In genomic region chr7:21450876-21451275, GRCh38 we compare ENCODE assay signal across 22 cellular contexts. TPM values are rescaled to one million over a fixed set of nuclear protein-coding genes. Genes with fewer than 3 reads are reported as not detected.
DNase-seq lines count a peak whose midpoint lies in the region; ATAC-seq, FAIRE-seq and TF ChIP-seq lines count a peak whose summit lies in the region.
"Had no signal": no experiment of that assay in that cellular context is flagged by ENCODE, and none has a peak within 500 bp of the region (broad histone marks: within the 10 kb centered on the region; RNA-seq: fewer than 3 reads in every experiment).

No MANE protein-coding gene starts in this region.

- no peak overlapping the region for H2BK15ac ChIP-seq in mesenchymal stem cell (ENCODE audit: low read depth, poor library complexity, severe bottlenecking)

- H3K4me2 ChIP-seq in K562 (ENCODE audit: insufficient read depth, low read length) (no peak overlapping the region), mesenchymal stem cell (ENCODE audit: low read length, poor library complexity, severe bottlenecking) (no peak overlapping the region)
- H3K4me2 ChIP-seq: KMS-11, PC-9, SK-N-SH had no signal

- no peaks in the 10 kb centered on the region for H4K20me1 ChIP-seq in K562 (replicated peaks; ENCODE audit: control insufficient read depth, insufficient read depth, low read length)

- H4K91ac ChIP-seq in mesenchymal stem cell (ENCODE audit: low read length): no peak overlapping the region

- WGBS in K562 (ENCODE audit: insufficient coverage, low coverage, missing lambda C conversion rate): 14% methylated on average over 5 of the region's 5 CpGs
- 46 to 60% methylated on average over 5 of the region's 5 CpGs for WGBS in thyroid gland, 2 donors
- 72% methylated on average over 5 of the region's 5 CpGs for WGBS in mesenchymal stem cell

- FAIRE-seq in K562 (lab: Jason Lieb, UNC): peak; percentile 42
- FAIRE-seq: A204.1, HTR-8/SVneo had no signal

- no peak overlapping the region for H3K4ac ChIP-seq in mesenchymal stem cell (ENCODE audit: low read depth in 1 of 2, low read length in 2 of 2)

- no peak overlapping the region for H3K14ac ChIP-seq in mesenchymal stem cell (ENCODE audit: low read length in 2 of 2)

- no peak overlapping the region for H4K8ac ChIP-seq in mesenchymal stem cell (ENCODE audit: low read length)

- H3K27me3 Mint-ChIP-seq in T-helper 2 cell treated with Interferon-gamma antibody and Interleukin-4, amounts not matched to agents 5 μg/mL and 100 μg/mL, for 36 hours (ENCODE audit: low read depth): no peaks in the 10 kb centered on the region
- H3K27me3 Mint-ChIP-seq: B cell had no signal

- H3K27me3 ChIP-seq in K562 (ENCODE audit: control insufficient read depth in 2 of 2, insufficient read depth in 2 of 2, low read length in 2 of 2): no peaks in the 10 kb centered on the region
- H3K27me3 ChIP-seq in thyroid gland: no peaks in the 10 kb centered on the region
- no peaks in the 10 kb centered on the region for H3K27me3 ChIP-seq in mesenchymal stem cell (ENCODE audit: control insufficient read depth in 1 of 2, insufficient read depth in 1 of 2, low read length in 2 of 2)

- H2BK5ac ChIP-seq in mesenchymal stem cell (ENCODE audit: low read depth, low read length, poor library complexity, severe bottlenecking): no peak overlapping the region

- H3K4me3 Mint-ChIP-seq in T-helper 2 cell treated with Interferon-gamma antibody and Interleukin-4, amounts not matched to agents 5 μg/mL and 100 μg/mL, for 36 hours: peak overlapping the region; percentile 10
- H3K4me3 Mint-ChIP-seq: B cell, HFFc6 had no signal

- H3K9me3 ChIP-seq in K562 (replicated peaks; ENCODE audit: control insufficient read depth, insufficient read depth, low read depth, low read length) (no peaks in the 10 kb centered on the region), thyroid gland (no peaks in the 10 kb centered on the region), mesenchymal stem cell (ENCODE audit: control insufficient read depth, low read length) (peaks cover 35% of the 10 kb centered on the region)

- H3K4me1 ChIP-seq in K562 (replicated peaks in 1 of 2; ENCODE audit: control insufficient read depth in 2 of 2, insufficient read depth in 2 of 2, low read length in 2 of 2) (peaks cover 0 to 4% of the 10 kb centered on the region in 2 experiments; a peak in 1 of 5 replicates), thyroid gland (peaks cover 11 to 12% of the 10 kb centered on the region in 2 donors), mesenchymal stem cell (ENCODE audit: control insufficient read depth, insufficient read depth, low read depth, low read length) (no peaks in the 10 kb centered on the region)

- peaks cover 80% of the 10 kb centered on the region for H3K36me3 Mint-ChIP-seq in T-helper 2 cell treated with Interferon-gamma antibody and Interleukin-4, amounts not matched to agents 5 μg/mL and 100 μg/mL, for 36 hours (ENCODE audit: low read depth)

- no peak overlapping the region for H2AK5ac ChIP-seq in mesenchymal stem cell (ENCODE audit: low read length, severe bottlenecking)

- BruUV-seq in K562 (replicated peaks; lab: Mats Ljungman, UMichigan): no TSS peak

- peaks cover 27% of the 10 kb centered on the region for H3K4me1 Mint-ChIP-seq in T-helper 2 cell treated with Interferon-gamma antibody and Interleukin-4, amounts not matched to agents 5 μg/mL and 100 μg/mL, for 36 hours (ENCODE audit: low read depth)

- no peak for TF ChIP-seq RAD21 in K562 (CRISPR knock-in tag; conservative IDR thresholded peaks at IDR 0.05 in 1 of 2, IDR thresholded peaks at IDR 0.05 in 1 of 2)

- H3K36me3 ChIP-seq in K562 (ENCODE audit: control insufficient read depth, insufficient read depth, low read length) (no peaks in the 10 kb centered on the region), thyroid gland (no peaks in the 10 kb centered on the region), mesenchymal stem cell (ENCODE audit: control insufficient read depth in 1 of 2, insufficient read depth in 2 of 2, low read depth in 1 of 2, low read length in 2 of 2) (no peaks in the 10 kb centered on the region)

- H3K27ac ChIP-seq in K562 (ENCODE audit: extremely low read depth, low read depth, low read length) (no peak overlapping the region), thyroid gland (no peak overlapping the region), mesenchymal stem cell (ENCODE audit: low read length, poor library complexity, severe bottlenecking) (no peak overlapping the region)
- H3K27ac ChIP-seq: KMS-11, PC-9 had no signal

- no peak for TF ChIP-seq CTCF in HFF-Myc (IDR thresholded peaks at IDR 0.05; ENCODE audit: low read depth, low read length, missing control alignments)
- TF ChIP-seq CTCF in K562 (IDR thresholded peaks at IDR 0.05 in 2 of 3, conservative IDR thresholded peaks at IDR 0.05 in 1 of 3; ENCODE audit: insufficient read depth in 2 of 3, low read depth in 1 of 3, low read length in 3 of 3): no peak
- no peak for TF ChIP-seq CTCF in thyroid gland (IDR thresholded peaks at IDR 0.05)

- H3K9me1 ChIP-seq in K562 (ENCODE audit: control insufficient read depth, insufficient read depth, low read length): no peaks in the 10 kb centered on the region

- DNase-seq in T-helper 2 cell treated with Interferon-gamma antibody and Interleukin-4, amounts not matched to agents 5 μg/mL and 100 μg/mL, for 36 hours (ENCODE audit: low spot score): no peak
- no peak for DNase-seq in T-helper 2 cell
- DNase-seq in HFF-Myc (ENCODE audit: extremely low read depth, low read depth): peak; percentile 5
- DNase-seq in K562 (ENCODE audit: extremely low read depth in 1 of 4, low spot score in 3 of 4): no peak
- DNase-seq in thyroid gland: peak; percentile 48 to 54
- no peak for DNase-seq in NCI-H1417 (lab: John Stamatoyannopoulos, UW)
- no peak for DNase-seq in mesenchymal stem cell
- DNase-seq: H7, HFFc6, NCI-H1694 treated with DMSO at 0.1 percent for 48 hours, NCI-H2081 treated with DMSO at 0.1 percent for 48 hours, NCI-H2227 treated with DMSO at 0.1 percent for 48 hours, NCI-H510A treated with DMSO at 0.1 percent for 48 hours, NCI-H748 treated with DMSO at 0.1 percent for 48 hours, PC-9, RPMI8226, SIG-M5, SK-N-SH had no signal

- peaks cover 13% of the 10 kb centered on the region for H3K79me1 ChIP-seq in mesenchymal stem cell (replicated peaks; ENCODE audit: low read length, poor library complexity, severe bottlenecking)

- H2AFZ ChIP-seq in K562 (ENCODE audit: low read depth, low read length) (no peak overlapping the region), mesenchymal stem cell (ENCODE audit: low read depth, low read length) (no peak overlapping the region)
- H2AFZ ChIP-seq: PC-9 had no signal

- no peak overlapping the region for H3K23ac ChIP-seq in mesenchymal stem cell (ENCODE audit: low read length in 2 of 2)

- no peak overlapping the region for H2BK12ac ChIP-seq in mesenchymal stem cell (ENCODE audit: low read length in 2 of 2)

- CTCF ChIA-PET in K562 (lab: Yijun Ruan, JAX; ENCODE audit: low intra/inter-chr PET ratio): no interaction called here

- H2BK120ac ChIP-seq in mesenchymal stem cell (ENCODE audit: low read depth, low read length): no peak overlapping the region

- TF ChIP-seq POLR2A in K562 (conservative IDR thresholded peaks at IDR 0.05): no peak
- TF ChIP-seq POLR2A in thyroid gland (IDR thresholded peaks at IDR 0.05): no peak

- in situ Hi-C loops in K562 (cut with MboI): no loop called here

- H3K18ac ChIP-seq in mesenchymal stem cell (ENCODE audit: low read depth in 1 of 2, low read length in 2 of 2): no peak overlapping the region

- H3K79me2 ChIP-seq in K562 (ENCODE audit: control insufficient read depth, insufficient read depth, low read length): no peaks in the 10 kb centered on the region

- POLR2A ChIA-PET in K562 (lab: Yijun Ruan, JAX): no interaction called here

- no peak overlapping the region for H3K4me3 ChIP-seq in HFF-Myc (replicated peaks; ENCODE audit: low read depth, low read length)
- H3K4me3 ChIP-seq in K562: no peak overlapping the region
- H3K4me3 ChIP-seq in thyroid gland (replicated peaks in 1 of 3): no peak overlapping the region
- H3K4me3 ChIP-seq in mesenchymal stem cell (ENCODE audit: insufficient read depth in 1 of 2, low read depth in 1 of 2, low read length in 2 of 2): no peak overlapping the region
- H3K4me3 ChIP-seq: PC-9 had no signal

- peak; percentile 46 for ATAC-seq in K562

- peak overlapping the region; percentile 9 for H3K27ac Mint-ChIP-seq in T-helper 2 cell treated with Interferon-gamma antibody and Interleukin-4, amounts not matched to agents 5 μg/mL and 100 μg/mL, for 36 hours
- H3K27ac Mint-ChIP-seq: B cell, HFFc6 had no signal

- no peak for TF ChIP-seq EP300 in K562 (IDR thresholded peaks at IDR 0.05; ENCODE audit: low read length)

- H3K9me3 Mint-ChIP-seq in T-helper 2 cell treated with Interferon-gamma antibody and Interleukin-4, amounts not matched to agents 5 μg/mL and 100 μg/mL, for 36 hours: peaks cover 59% of the 10 kb centered on the region

- intact Hi-C loops in K562 (cut with micrococcal nuclease) (no loop called here), thyroid gland (cut with DNase I) (no loop called here)

- H3K9ac ChIP-seq in K562 (ENCODE audit: insufficient read depth in 1 of 2, low read depth in 2 of 2, low read length in 2 of 2): no peak overlapping the region
- no peak overlapping the region for H3K9ac ChIP-seq in mesenchymal stem cell (ENCODE audit: low read length)
- H3K9ac ChIP-seq: KMS-11, SK-N-SH had no signal

TF ChIP-seq in K562, 482 proteins besides CTCF, POLR2A, EP300 and RAD21 (continues in another document):
- TF ChIP-seq NFIC (IDR thresholded peaks at IDR 0.05): peak; percentile 34
- TF ChIP-seq ZNF263 (CRISPR knock-in tag; IDR thresholded peaks at IDR 0.05; ENCODE audit: borderline replicate concordance): no peak

RNA-seq across cellular contexts. Expression of gene SP4, which starts 23.0 kb away (rescaled TPM):
- 15.9 and 25.2 TPM in 2 replicates for total RNA-seq in K562 (2011; cell fraction: chromatin; rRNA removed; ENCODE audit: low replicate concordance)
- total RNA-seq in K562 (2011; cell fraction: nucleolus; rRNA removed): 10.7 and 10.8 TPM in 2 replicates
- total RNA-seq in K562 (2011; cell fraction: nucleoplasm; rRNA removed): 12.7 and 13.3 TPM in 2 replicates
- total RNA-seq in K562 (2014; rRNA removed): 3.5 and 4.8 TPM in 2 replicates
- 9.2 and 9.4 TPM in 2 replicates for total RNA-seq in K562 (2014; rRNA removed; fragmentation: Illumina TruSeq; extraction: Trizol)
- 6.4 and 8.3 TPM in 2 replicates for total RNA-seq in K562 (2015; rRNA removed; fragmentation: Illumina TruSeq; extraction: Trizol)
- total RNA-seq in K562 (2021): 4.9 and 5.8 TPM in 2 replicates
- polyA plus RNA-seq in K562 (2011; rRNA removed): 5.7 and 7.4 TPM in 2 replicates
- polyA plus RNA-seq in K562 (2011; cell fraction: cytosol; rRNA removed): 3.4 and 3.7 TPM in 2 replicates
- 3.8 and 4.7 TPM in 2 replicates for polyA plus RNA-seq in K562 (2011; cell fraction: nucleus; rRNA removed)
- polyA plus RNA-seq in K562 (2012): 2.1 and 2.2 TPM in 2 replicates
- polyA plus RNA-seq in K562 (2014; fragmentation: Illumina TruSeq; extraction: Trizol): 3.9 and 4.5 TPM in 2 replicates
- 1 to 10 TPM; 2.5 to 3.4 TPM for polyA plus RNA-seq in K562 (2014; fragmentation: Nextera tagmentation; extraction: Ambion mirVana)
- polyA plus RNA-seq in K562 (2014; rRNA removed): 2.4 TPM in 2 replicates
- polyA minus RNA-seq in K562 (2011; rRNA and poly(A)+ RNA removed): 23.3 and 25.3 TPM in 2 replicates
- 5.4 and 9.9 TPM in 2 replicates for polyA minus RNA-seq in K562 (2011; cell fraction: cytosol; rRNA and poly(A)+ RNA removed)
- 16.8 and 26.8 TPM in 2 replicates for polyA minus RNA-seq in K562 (2011; cell fraction: nucleus; rRNA and poly(A)+ RNA removed)
- total RNA-seq in thyroid gland: 10 to 100 TPM; 16.9 to 33.8 (median 23.9) TPM
- 2.0 TPM for polyA plus RNA-seq in mesenchymal stem cell (2013, experiment 1 of 2)
- polyA plus RNA-seq in mesenchymal stem cell (2013, experiment 2 of 2): 1.7 TPM

Comparison
In these comparisons a context has a peak if more than half of its experiments do, and no peak if none do; other contexts are left out.
1. DNase-seq: peak in HFF-Myc (single experiment) and thyroid gland (2 of 2); none in T-helper 2 cell treated with Interferon-gamma antibody and Interleukin-4, amounts not matched to agents 5 μg/mL and 100 μg/mL, for 36 hours (single experiment), T-helper 2 cell (0 of 5), K562 (0 of 4), NCI-H1417 (0 of 3) and mesenchymal stem cell (single experiment).